31 cellular contexts compared by ENCODE assay signal in genomic region chr7:16298221-16298620, GRCh38.
"Had no signal": no experiment of that assay in that cellular context is flagged by ENCODE, and none has a peak within 500 bp of the region (broad histone marks: within the 10 kb centered on the region; RNA-seq: fewer than 3 reads in every experiment).

No MANE protein-coding gene starts in this region.

- H3K36me3 Mint-ChIP-seq: activated naive CD4-positive, alpha-beta T cell treated with anti-CD3 and anti-CD28 coated beads, Interleukin-2, amount 10 ng/mL, durations not matched to agents 7 days and 5 days; activated naive CD4-positive, alpha-beta T cell treated with anti-CD3 and anti-CD28 coated beads, Interleukin-2, amount 50 U/mL, for 24 hours; activated naive CD8-positive, alpha-beta T cell; activated naive CD8-positive, alpha-beta T cell treated with anti-CD3 and anti-CD28 coated beads, Interleukin-2, amount 10 ng/mL, durations not matched to agents 7 days and 5 days; brain; WTC11 had no signal

- H3K27ac ChIP-seq: ascending aorta, cardiac muscle cell, WERI-Rb-1 had no signal

- H3K4me3 Mint-ChIP-seq: activated CD4-positive, alpha-beta memory T cell treated with anti-CD3 and anti-CD28 coated beads, Interleukin-2, amount 10 ng/mL, durations not matched to agents 7 days and 5 days; activated CD4-positive, alpha-beta T cell treated with anti-CD3 and anti-CD28 coated beads for 36 hours; activated CD4-positive, alpha-beta T cell treated with anti-CD3 and anti-CD28 coated beads, Interleukin-2, amount 10 ng/mL, durations not matched to agents 7 days and 5 days; activated CD8-positive, alpha-beta memory T cell treated with anti-CD3 and anti-CD28 coated beads, Interleukin-2, amount 10 ng/mL, durations not matched to agents 7 days and 5 days; activated CD8-positive, alpha-beta T cell treated with anti-CD3 and anti-CD28 coated beads, Interleukin-2, amount 10 ng/mL, durations not matched to agents 7 days and 5 days; activated naive CD4-positive, alpha-beta T cell treated with anti-CD3 and anti-CD28 coated beads, Interleukin-2, amount 10 ng/mL, durations not matched to agents 7 days and 5 days; activated naive CD4-positive, alpha-beta T cell treated with anti-CD3 and anti-CD28 coated beads, Interleukin-2, amount 50 U/mL, for 24 hours; activated naive CD8-positive, alpha-beta T cell; activated naive CD8-positive, alpha-beta T cell treated with anti-CD3 and anti-CD28 coated beads, Interleukin-2, amount 10 ng/mL, durations not matched to agents 7 days and 5 days; activated naive CD8-positive, alpha-beta T cell treated with anti-CD3 and anti-CD28 coated beads, Interleukin-2, amount 50 U/mL, for 24 hours; activated T-cell treated with anti-CD3 and anti-CD28 coated beads, Interleukin-2, amount 50 U/mL, for 24 hours; brain; T-helper 17 cell; WTC11 had no signal

- H3K9me3 Mint-ChIP-seq: activated CD4-positive, alpha-beta memory T cell treated with anti-CD3 and anti-CD28 coated beads, Interleukin-2, amount 10 ng/mL, durations not matched to agents 7 days and 5 days; activated CD4-positive, alpha-beta T cell treated with anti-CD3 and anti-CD28 coated beads, Interleukin-2, amount 10 ng/mL, durations not matched to agents 7 days and 5 days; activated naive CD4-positive, alpha-beta T cell treated with anti-CD3 and anti-CD28 coated beads, Interleukin-2, amount 10 ng/mL, durations not matched to agents 7 days and 5 days; activated naive CD4-positive, alpha-beta T cell treated with anti-CD3 and anti-CD28 coated beads, Interleukin-2, amount 50 U/mL, for 24 hours; activated naive CD8-positive, alpha-beta T cell treated with anti-CD3 and anti-CD28 coated beads, Interleukin-2, amount 50 U/mL, for 24 hours; activated T-cell treated with anti-CD3 and anti-CD28 coated beads, Interleukin-2, amount 50 U/mL, for 24 hours; activated T-helper 2 cell treated with anti-CD3 and anti-CD28 coated beads, Interferon-gamma antibody, Interleukin-2, Interleukin-4, amounts not matched to agents 10 μg/mL and 5 μg/mL and 100 μg/mL, durations not matched to agents 14 hours and 24 hours and 36 hours; brain; WTC11 had no signal

- DNase-seq: activated CD4-positive, alpha-beta memory T cell treated with anti-CD3 and anti-CD28 coated beads, Interleukin-2, amount 10 ng/mL, durations not matched to agents 7 days and 5 days; activated CD4-positive, alpha-beta T cell treated with anti-CD3 and anti-CD28 coated beads for 1 hour; activated CD4-positive, alpha-beta T cell treated with anti-CD3 and anti-CD28 coated beads for 36 hours; activated CD4-positive, alpha-beta T cell treated with anti-CD3 and anti-CD28 coated beads for 48 hours; activated CD4-positive, alpha-beta T cell treated with anti-CD3 and anti-CD28 coated beads, Interleukin-2, amount 10 ng/mL, durations not matched to agents 7 days and 5 days; activated CD4-positive, alpha-beta T cell treated with anti-CD3 and anti-CD28 coated beads, Interleukin-2, amount 50 U/mL, for 48 hours; activated CD4-positive, CD25-positive, alpha-beta regulatory T cell; activated CD8-positive, alpha-beta memory T cell treated with anti-CD3 and anti-CD28 coated beads for 24 hours; activated CD8-positive, alpha-beta memory T cell treated with anti-CD3 and anti-CD28 coated beads, Interleukin-2, amount 10 ng/mL, durations not matched to agents 7 days and 5 days; activated CD8-positive, alpha-beta memory T cell treated with anti-CD3 and anti-CD28 coated beads, Interleukin-2, amount 50 U/mL, for 48 hours; activated CD8-positive, alpha-beta T cell treated with anti-CD3 and anti-CD28 coated beads, Interleukin-2, amount 10 ng/mL, durations not matched to agents 7 days and 5 days; activated effector memory CD4-positive, alpha-beta T cell treated with Interleukin-2 at 50 U/mL for 16 hours; activated gamma-delta T cell; activated naive CD4-positive, alpha-beta T cell treated with anti-CD3 and anti-CD28 coated beads, Interleukin-2, amount 10 ng/mL, durations not matched to agents 7 days and 5 days; activated naive CD4-positive, alpha-beta T cell treated with Interleukin-2 at 50 U/mL for 16 hours; activated naive CD8-positive, alpha-beta T cell treated with anti-CD3 and anti-CD28 coated beads, Interleukin-2, amount 10 ng/mL, durations not matched to agents 7 days and 5 days; activated naive CD8-positive, alpha-beta T cell treated with anti-CD3 and anti-CD28 coated beads, Interleukin-2, amount 50 U/mL, for 24 hours; activated T-cell treated with anti-CD3 and anti-CD28 coated beads, Interleukin-2, amount 50 U/mL, for 24 hours; activated T-cell treated with anti-CD3 and anti-CD28 coated beads, Interleukin-2, amount 50 U/mL, for 48 hours; amygdala; anterior cingulate cortex; central memory CD4-positive, alpha-beta T cell; T-helper 17 cell; WERI-Rb-1 had no signal

- H3K27me3 Mint-ChIP-seq: activated CD4-positive, alpha-beta memory T cell treated with anti-CD3 and anti-CD28 coated beads, Interleukin-2, amount 10 ng/mL, durations not matched to agents 7 days and 5 days; activated CD4-positive, alpha-beta T cell treated with anti-CD3 and anti-CD28 coated beads for 36 hours; activated CD4-positive, alpha-beta T cell treated with anti-CD3 and anti-CD28 coated beads, Interleukin-2, amount 10 ng/mL, durations not matched to agents 7 days and 5 days; activated CD8-positive, alpha-beta memory T cell treated with anti-CD3 and anti-CD28 coated beads, Interleukin-2, amount 10 ng/mL, durations not matched to agents 7 days and 5 days; activated naive CD4-positive, alpha-beta T cell treated with anti-CD3 and anti-CD28 coated beads, Interleukin-2, amount 10 ng/mL, durations not matched to agents 7 days and 5 days; activated naive CD4-positive, alpha-beta T cell treated with anti-CD3 and anti-CD28 coated beads, Interleukin-2, amount 50 U/mL, for 24 hours; activated naive CD8-positive, alpha-beta T cell; activated naive CD8-positive, alpha-beta T cell treated with anti-CD3 and anti-CD28 coated beads, Interleukin-2, amount 10 ng/mL, durations not matched to agents 7 days and 5 days; activated naive CD8-positive, alpha-beta T cell treated with anti-CD3 and anti-CD28 coated beads, Interleukin-2, amount 50 U/mL, for 24 hours; activated T-cell treated with anti-CD3 and anti-CD28 coated beads, Interleukin-2, amount 50 U/mL, for 24 hours; T-helper 17 cell had no signal

- H3K4me1 Mint-ChIP-seq: activated CD4-positive, alpha-beta memory T cell treated with anti-CD3 and anti-CD28 coated beads, Interleukin-2, amount 10 ng/mL, durations not matched to agents 7 days and 5 days; activated CD4-positive, alpha-beta T cell treated with anti-CD3 and anti-CD28 coated beads for 36 hours; activated CD4-positive, alpha-beta T cell treated with anti-CD3 and anti-CD28 coated beads, Interleukin-2, amount 10 ng/mL, durations not matched to agents 7 days and 5 days; activated CD8-positive, alpha-beta memory T cell treated with anti-CD3 and anti-CD28 coated beads, Interleukin-2, amount 10 ng/mL, durations not matched to agents 7 days and 5 days; activated naive CD4-positive, alpha-beta T cell treated with anti-CD3 and anti-CD28 coated beads, Interleukin-2, amount 10 ng/mL, durations not matched to agents 7 days and 5 days; activated naive CD4-positive, alpha-beta T cell treated with anti-CD3 and anti-CD28 coated beads, Interleukin-2, amount 50 U/mL, for 24 hours; activated naive CD8-positive, alpha-beta T cell treated with anti-CD3 and anti-CD28 coated beads, Interleukin-2, amount 10 ng/mL, durations not matched to agents 7 days and 5 days; activated naive CD8-positive, alpha-beta T cell treated with anti-CD3 and anti-CD28 coated beads, Interleukin-2, amount 50 U/mL, for 24 hours; T-helper 17 cell; WTC11 had no signal

- H3K27ac Mint-ChIP-seq: activated CD4-positive, alpha-beta memory T cell treated with anti-CD3 and anti-CD28 coated beads, Interleukin-2, amount 10 ng/mL, durations not matched to agents 7 days and 5 days; activated CD4-positive, alpha-beta T cell treated with anti-CD3 and anti-CD28 coated beads for 36 hours; activated CD4-positive, alpha-beta T cell treated with anti-CD3 and anti-CD28 coated beads, Interleukin-2, amount 10 ng/mL, durations not matched to agents 7 days and 5 days; activated CD8-positive, alpha-beta memory T cell treated with anti-CD3 and anti-CD28 coated beads, Interleukin-2, amount 10 ng/mL, durations not matched to agents 7 days and 5 days; activated CD8-positive, alpha-beta T cell treated with anti-CD3 and anti-CD28 coated beads, Interleukin-2, amount 10 ng/mL, durations not matched to agents 7 days and 5 days; activated naive CD4-positive, alpha-beta T cell treated with anti-CD3 and anti-CD28 coated beads, Interleukin-2, amount 10 ng/mL, durations not matched to agents 7 days and 5 days; activated naive CD4-positive, alpha-beta T cell treated with anti-CD3 and anti-CD28 coated beads, Interleukin-2, amount 50 U/mL, for 24 hours; activated naive CD8-positive, alpha-beta T cell; activated naive CD8-positive, alpha-beta T cell treated with anti-CD3 and anti-CD28 coated beads, Interleukin-2, amount 10 ng/mL, durations not matched to agents 7 days and 5 days; activated naive CD8-positive, alpha-beta T cell treated with anti-CD3 and anti-CD28 coated beads, Interleukin-2, amount 50 U/mL, for 24 hours; activated T-cell treated with anti-CD3 and anti-CD28 coated beads, Interleukin-2, amount 50 U/mL, for 24 hours; activated T-helper 2 cell treated with anti-CD3 and anti-CD28 coated beads, Interferon-gamma antibody, Interleukin-2, Interleukin-4, amounts not matched to agents 10 μg/mL and 5 μg/mL and 100 μg/mL, durations not matched to agents 14 hours and 24 hours and 36 hours; brain; T-helper 17 cell; WTC11 had no signal
